Comparison of ENCODE assay signal across 20 cellular contexts in the genomic region with DNA sequence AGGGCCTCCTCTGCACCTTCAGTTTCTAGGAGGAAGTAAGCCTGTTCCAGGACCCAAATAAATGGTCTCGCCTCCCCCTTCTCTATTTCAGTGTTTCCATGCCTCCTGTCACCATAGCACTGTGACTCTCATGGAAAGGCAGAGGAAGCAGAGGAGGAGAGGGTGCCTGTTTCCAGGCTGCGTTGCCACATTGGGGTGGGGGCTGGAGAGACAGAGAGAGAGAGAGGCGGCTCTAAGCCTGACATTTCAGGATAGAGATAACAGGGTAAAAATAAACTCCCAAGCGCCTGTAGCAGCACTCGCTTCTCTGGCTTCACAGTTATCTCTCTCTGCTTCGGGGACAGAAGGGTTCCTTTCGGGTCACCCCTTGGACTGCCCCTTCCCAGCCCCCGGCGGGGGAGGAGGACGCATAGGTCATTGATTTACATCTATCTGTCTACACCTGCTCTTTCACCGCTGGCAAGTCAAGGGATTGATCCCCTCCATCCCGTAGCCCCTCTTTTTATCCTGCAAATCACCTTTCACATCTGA.
DNase-seq lines count a peak whose midpoint lies in the region; ATAC-seq, FAIRE-seq and TF ChIP-seq lines count a peak whose summit lies in the region.
"Had no signal": no experiment of that assay in that cellular context is flagged by ENCODE, and none has a peak within 500 bp of the region (broad histone marks: within the 10 kb centered on the region; RNA-seq: fewer than 3 reads in every experiment).

No MANE protein-coding gene starts in this region.

- no peak for TF ChIP-seq CTCF in SU-DHL-6 (IDR thresholded peaks at IDR 0.05; ENCODE audit: insufficient read depth, low read length, poor library complexity, severe bottlenecking)
- TF ChIP-seq CTCF in cardiac muscle cell (IDR thresholded peaks at IDR 0.05; ENCODE audit: low read depth, low read length), result no peak
- no peak for TF ChIP-seq CTCF in CD8-positive, alpha-beta T cell (IDR thresholded peaks at IDR 0.05)

- CTCF ChIA-PET in CD8-positive, alpha-beta T cell (lab: Charles Lee), result no interaction called here

- no peaks in the 10 kb centered on the region for H3K79me2 ChIP-seq in SU-DHL-6 (ENCODE audit: insufficient read depth, low read length)

- TF ChIP-seq POLR2A in GM12891 (IDR thresholded peaks at IDR 0.05; ENCODE audit: low read depth, low read length), result no peak

- DNase-seq in GM12891 (ENCODE audit: insufficient read length, low spot score) (no peak), cardiac muscle cell (ENCODE audit: low read depth in 1 of 2, low spot score in 1 of 2) (peak in 1 of 2 donors; percentile 86), posterior cingulate gyrus (peak in 7 of 10 donors; percentile 33 to 89 (median 66)), NCI-H2227 (lab: John Stamatoyannopoulos, UW; ENCODE audit: unreplicated experiment) (no peak), ACHN (no peak)
- DNase-seq in CD8-positive, alpha-beta T cell, result no peak
- DNase-seq: activated CD4-positive, alpha-beta T cell treated with anti-CD3 and anti-CD28 coated beads for 1 hour; activated gamma-delta T cell treated with Interleukin-2 at 50 U/mL for 16 hours; HFFc6; IMR-90; NCI-H2171; NK-92 treated with Interleukin-12 subunit alpha and Interleukin-12 subunit beta, amount 100 ng/mL, for 24 hours; stimulated activated CD4-positive, alpha-beta T cell treated with anti-CD3 and anti-CD28 coated beads, Interleukin-2, amount 100 ng/mL, for 48 hours; T-helper 2 cell had no signal

- no peaks in the 10 kb centered on the region for H3K27me3 ChIP-seq in SU-DHL-6 (ENCODE audit: low read length)
- no peaks in the 10 kb centered on the region for H3K27me3 ChIP-seq in cardiac muscle cell
- H3K27me3 ChIP-seq in CD8-positive, alpha-beta T cell (ENCODE audit: insufficient read depth, low read length), result no peaks in the 10 kb centered on the region
- H3K27me3 ChIP-seq: ascending aorta, suprapubic skin had no signal

- H3K27me3 Mint-ChIP-seq in CD8-positive, alpha-beta T cell (ENCODE audit: low read depth), result peaks cover 25% of the 10 kb centered on the region

- H3K4me3 Mint-ChIP-seq in CD8-positive, alpha-beta T cell, result no peak overlapping the region
- H3K4me3 Mint-ChIP-seq: HFFc6 had no signal

- no peaks in the 10 kb centered on the region for H4K20me1 ChIP-seq in SU-DHL-6 (ENCODE audit: low read depth, low read length)

- H3K4me2 ChIP-seq in SU-DHL-6 (ENCODE audit: low read depth, low read length, poor library complexity, severe bottlenecking), result no peak overlapping the region

- in situ Hi-C loops in ACHN (cut with HindIII; ENCODE audit: low pct_ligation_motif_present, low pct_unique_long_range_greater_than_20kb, low sequenced_read_pairs), result no loop called here

- no peak for ATAC-seq in HG02642 (IDR thresholded peaks at IDR 0.05; ENCODE audit: poor library complexity, unreplicated experiment)
- ATAC-seq in CD8-positive, alpha-beta T cell, result no peak

- H3K4me1 ChIP-seq in cardiac muscle cell (ENCODE audit: low read depth), result peaks cover 32% of the 10 kb centered on the region
- H3K4me1 ChIP-seq in CD8-positive, alpha-beta T cell (ENCODE audit: insufficient read depth, low read length), result no peaks in the 10 kb centered on the region

- H3F3A ChIP-seq in SU-DHL-6 (ENCODE audit: insufficient read depth), result 0 out of 2 replicates have a peak, but pooled peaks cover 6% of the 10 kb centered on the region

- H3K36me3 Mint-ChIP-seq in CD8-positive, alpha-beta T cell, result no peaks in the 10 kb centered on the region

- POLR2A ChIA-PET in CD8-positive, alpha-beta T cell (lab: Charles Lee), result no interaction called here

- H3K4me1 Mint-ChIP-seq in CD8-positive, alpha-beta T cell (ENCODE audit: low read depth), result peaks cover 14% of the 10 kb centered on the region

- no peak overlapping the region for H3K27ac Mint-ChIP-seq in CD8-positive, alpha-beta T cell
- H3K27ac Mint-ChIP-seq: HFFc6 had no signal

- no peaks in the 10 kb centered on the region for H3K9me3 Mint-ChIP-seq in CD8-positive, alpha-beta T cell
- H3K9me3 Mint-ChIP-seq: HFFc6 had no signal

- H3K9me3 ChIP-seq in SU-DHL-6 (ENCODE audit: insufficient read depth, low read length), result no peaks in the 10 kb centered on the region
- no peaks in the 10 kb centered on the region for H3K9me3 ChIP-seq in cardiac muscle cell (ENCODE audit: low read depth)
- H3K9me3 ChIP-seq in CD8-positive, alpha-beta T cell (ENCODE audit: low read length), result no peaks in the 10 kb centered on the region
- H3K9me3 ChIP-seq: ascending aorta, suprapubic skin had no signal

- H3K27ac ChIP-seq in SU-DHL-6 (ENCODE audit: low read depth, low read length) (no peak overlapping the region), cardiac muscle cell (peak overlapping the region; percentile 68)
- H3K27ac ChIP-seq in CD8-positive, alpha-beta T cell (ENCODE audit: low read depth, low read length), result no peak overlapping the region
- H3K27ac ChIP-seq: suprapubic skin had no signal

- intact Hi-C loops in posterior cingulate gyrus (cut with DNase I), result no loop called here
- intact Hi-C loops in CD8-positive, alpha-beta T cell (cut with DNase I, micrococcal nuclease), result no loop called here

- H3K9ac ChIP-seq in SU-DHL-6 (ENCODE audit: low read length), result no peak overlapping the region

- H3K4me3 ChIP-seq in SU-DHL-6 (ENCODE audit: insufficient read depth, low read length, poor library complexity, severe bottlenecking) (no peak overlapping the region), cardiac muscle cell (no peak overlapping the region)
- H3K4me3 ChIP-seq in CD8-positive, alpha-beta T cell (ENCODE audit: low read depth, low read length), result no peak overlapping the region
- H3K4me3 ChIP-seq: ascending aorta, suprapubic skin had no signal

- no peaks in the 10 kb centered on the region for H3K9me2 ChIP-seq in SU-DHL-6 (replicated peaks; ENCODE audit: insufficient read depth, low read length)

- no peak for FAIRE-seq in GM12891 (lab: Jason Lieb, UNC)
- FAIRE-seq: GM18507, islet of Langerhans had no signal

- H2AFZ ChIP-seq in SU-DHL-6 (ENCODE audit: low read depth, low read length, severe bottlenecking), result peak overlapping the region; percentile 62

- H3K36me3 ChIP-seq in SU-DHL-6 (ENCODE audit: low read length) (no peaks in the 10 kb centered on the region), cardiac muscle cell (no peaks in the 10 kb centered on the region)
- H3K36me3 ChIP-seq in CD8-positive, alpha-beta T cell (ENCODE audit: insufficient read depth, low read length), result no peaks in the 10 kb centered on the region
- H3K36me3 ChIP-seq: ascending aorta, suprapubic skin had no signal

TF ChIP-seq in GM12891, 5 proteins besides CTCF, POLR2A, EP300 and RAD21:
- 0 out of 2 replicates have a peak, but pooled peaks have one; percentile 8 for TF ChIP-seq SPI1 (IDR thresholded peaks at IDR 0.05; ENCODE audit: low read depth, low read length)
- TF ChIP-seq POLR2AphosphoS5 (IDR thresholded peaks at IDR 0.05; ENCODE audit: low read depth, low read length), result no peak
- no peak for TF ChIP-seq PAX5 (IDR thresholded peaks at IDR 0.05; ENCODE audit: insufficient read depth, low read length, severe bottlenecking)

Comparison
In these comparisons a context has a peak if more than half of its experiments do, and no peak if none do; other contexts are left out.
1. DNase-seq: peak in posterior cingulate gyrus (7 of 10); none in GM12891 (single experiment), NCI-H2227 (single experiment), ACHN (single experiment) and CD8-positive, alpha-beta T cell (0 of 7).